ENCODE assay signal across 8 cellular contexts in the genomic region with DNA sequence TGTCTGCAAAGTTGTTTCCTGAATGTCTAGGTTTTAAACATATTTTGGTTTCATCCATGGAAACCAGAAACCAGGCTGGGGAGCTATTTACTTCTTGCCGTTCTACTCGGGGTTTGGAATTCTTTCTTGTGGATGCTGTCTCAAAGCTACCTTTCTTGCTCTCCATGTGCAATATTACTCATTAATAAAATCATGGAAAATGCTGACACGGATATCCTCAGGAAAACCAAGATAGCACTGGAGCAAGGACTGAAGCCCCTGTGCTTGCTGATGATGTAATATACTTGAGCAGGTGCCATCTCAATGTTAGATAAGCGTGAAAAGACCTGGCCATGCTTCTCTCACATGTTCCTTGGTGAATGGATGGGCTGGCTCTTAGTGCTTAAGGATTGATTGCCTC.
"Had no signal": no experiment of that assay in that cellular context is flagged by ENCODE, and none has a peak within 500 bp of the region (broad histone marks: within the 10 kb centered on the region; RNA-seq: fewer than 3 reads in every experiment).

No MANE protein-coding gene starts in this region.

- H3K4me3 Mint-ChIP-seq: GM23338, H9 had no signal

- H3K4me2 ChIP-seq: GM23338 had no signal

- ATAC-seq: GM23338, HepG2 had no signal

- H3K27ac ChIP-seq: HL-60 had no signal

- DNase-seq: H9, HCEC 1CT, KBM-7 had no signal

- H3K27ac Mint-ChIP-seq: GM23338, H9 had no signal

- FAIRE-seq: H1, H54, HepG2 had no signal

- H3K4me3 ChIP-seq: GM23338 had no signal
